ENCODE assay signal across 8 cellular contexts in genomic region chr14:59964251-59965007, GRCh38. TPM values are rescaled to one million over a fixed set of nuclear protein-coding genes. Genes with fewer than 3 reads are reported as not detected.
DNase-seq lines count a peak whose midpoint lies in the region; ATAC-seq and TF ChIP-seq lines count a peak whose summit lies in the region.

No MANE protein-coding gene starts in this region.

- no peak overlapping the region for H3K4me3 ChIP-seq in AG04450 (ENCODE audit: low read depth, low read length)

- no peak overlapping the region for H3K27ac Mint-ChIP-seq in endothelial cell (ENCODE audit: unreplicated experiment)

- no peaks in the 10 kb centered on the region for H3K9me3 Mint-ChIP-seq in endothelial cell (ENCODE audit: unreplicated experiment)

- CTCF ChIA-PET in AG04450 (lab: Charles Lee) (interaction anchor here (0.6 to 6.7 kb wide), 54 partner anchors 10 to 597 kb away, joined by 3 to 169 read pairs (median 4); partner anchors contain the start of genes DHRS7 and PPM1A), HEK293T (lab: Yijun Ruan, JAX) (interaction anchor here (0.6 to 3.7 kb wide), 14 partner anchors 8 to 327 kb away, joined by 3 to 28 read pairs (median 3); partner anchors contain the start of genes DHRS7 and PPM1A)

- POLR2A ChIA-PET in AG04450 (lab: Yijun Ruan, JAX) (interaction anchor here (1.0 kb wide), 1 partner anchor 285 kb away, joined by 5 read pairs; the partner anchor contains the start of gene PPM1A), HEK293T (lab: Yijun Ruan, JAX) (interaction anchor here (0.8 kb wide), 1 partner anchor 45 kb away, joined by 3 read pairs; the partner anchor contains the start of gene LRRC9)

- DNase-seq in AG04450 (ENCODE audit: low read depth, low spot score) (peak; percentile 10), endothelial cell (ENCODE audit: low spot score) (no peak), HEK293T (ENCODE audit: extremely low spot score) (no peak), NCI-H2081 (lab: John Stamatoyannopoulos, UW) (no peak), superior temporal gyrus (ENCODE audit: extremely low spot score) (no peak)
- no peak for DNase-seq in stimulated activated CD4-positive, alpha-beta T cell treated with anti-CD3 and anti-CD28 coated beads, Interleukin-4, amount 100 ng/mL, for 4 hours

- TF ChIP-seq CTCF in AG04450 (IDR thresholded peaks at IDR 0.05; ENCODE audit: low read depth, low read length), result no peak
- TF ChIP-seq CTCF in endothelial cell (IDR thresholded peaks at IDR 0.05; ENCODE audit: unreplicated experiment), result no peak

- peaks cover 2% of the 10 kb centered on the region for H3K27me3 Mint-ChIP-seq in endothelial cell (ENCODE audit: unreplicated experiment)

- no peaks in the 10 kb centered on the region for H3K27me3 ChIP-seq in AG04450 (ENCODE audit: control insufficient read depth, insufficient read depth, low read length)

- peak overlapping the region; percentile 95 for H3K4me3 Mint-ChIP-seq in endothelial cell (ENCODE audit: unreplicated experiment)

- H3K4me1 Mint-ChIP-seq in endothelial cell (ENCODE audit: unreplicated experiment), result peaks cover 13% of the 10 kb centered on the region

- no peak overlapping the region for H3K27ac ChIP-seq in AG04450 (ENCODE audit: low read depth, low read length)

- H3K9me3 ChIP-seq in AG04450 (ENCODE audit: control insufficient read depth, insufficient read depth, low read length), result no peaks in the 10 kb centered on the region

- H3K36me3 Mint-ChIP-seq in endothelial cell (ENCODE audit: low read depth, unreplicated experiment), result no peaks in the 10 kb centered on the region

- ATAC-seq in GM19043 (IDR thresholded peaks at IDR 0.05; ENCODE audit: low read depth, unreplicated experiment) (peak; percentile 21), HG03342 (IDR thresholded peaks at IDR 0.05; ENCODE audit: unreplicated experiment) (peak; percentile 15)

TF ChIP-seq in HEK293T, 16 proteins besides CTCF, POLR2A, EP300 and RAD21:
- TF ChIP-seq FOXA1 (IDR thresholded peaks at IDR 0.05) (no peak), L3MBTL2 (conservative IDR thresholded peaks at IDR 0.05) (no peak), NFRKB (IDR thresholded peaks at IDR 0.05) (no peak)
TF ChIP-seq in HEK293T: peak in this region for 0.

RNA-seq across cellular contexts. Expression of gene LRRC9, which starts 44.5 kb away (rescaled TPM):
- polyA plus RNA-seq in AG04450 (2011; rRNA removed), result not detected in 2 replicates
- not detected in 2 replicates for polyA minus RNA-seq in AG04450 (2011; rRNA and poly(A)+ RNA removed)
- 0.38 TPM for total RNA-seq in endothelial cell (ENCODE audit: unreplicated experiment)
